Comparison of ENCODE assay signal across 7 cellular contexts in genomic region chr15:98873441-98874218, GRCh38.
DNase-seq lines count a peak whose midpoint lies in the region; ATAC-seq lines count a peak whose summit lies in the region.

No MANE protein-coding gene starts in this region.

- no peaks in the 10 kb centered on the region for H3K27me3 ChIP-seq in naive thymus-derived CD4-positive, alpha-beta T cell (ENCODE audit: control insufficient read depth in 2 of 2, insufficient read depth in 2 of 2, low read length in 2 of 2)

- peaks cover 0 to 4% (median 0%) of the 10 kb centered on the region in 11 donors for H3K9me3 Mint-ChIP-seq in naive thymus-derived CD4-positive, alpha-beta T cell

- H3K4me3 Mint-ChIP-seq in naive thymus-derived CD4-positive, alpha-beta T cell = peak overlapping the region in 8 of 10 donors; percentile 6 to 56 (median 36)

- no peaks in the 10 kb centered on the region for H3K36me3 ChIP-seq in KOPT-K1 (ENCODE audit: insufficient read depth, low read length)
- H3K36me3 ChIP-seq in naive thymus-derived CD4-positive, alpha-beta T cell (ENCODE audit: control insufficient read depth in 2 of 3, insufficient read depth in 3 of 3, low read length in 3 of 3) = no peaks in the 10 kb centered on the region

- no peaks in the 10 kb centered on the region for H3K9me3 ChIP-seq in KOPT-K1 (ENCODE audit: insufficient read depth, low read length, poor library complexity, severe bottlenecking)
- no peaks in the 10 kb centered on the region for H3K9me3 ChIP-seq in naive thymus-derived CD4-positive, alpha-beta T cell (ENCODE audit: control insufficient read depth in 2 of 3, low read length in 3 of 3)

- no peak overlapping the region for H3K4me3 ChIP-seq in naive thymus-derived CD4-positive, alpha-beta T cell (ENCODE audit: low read length)

- peaks cover 14 to 78% (median 69%) of the 10 kb centered on the region in 7 donors for H3K4me1 Mint-ChIP-seq in naive thymus-derived CD4-positive, alpha-beta T cell

- DNase-seq in astrocyte of the hippocampus (ENCODE audit: low read depth, low spot score) = peak; percentile 87
- no peak for DNase-seq in naive thymus-derived CD4-positive, alpha-beta T cell
- no peak for DNase-seq in NCI-H1105 treated with DMSO at 0.1 percent for 48 hours (lab: John Stamatoyannopoulos, UW)
- DNase-seq in OCI-M2 (lab: John Stamatoyannopoulos, UW; ENCODE audit: unreplicated experiment) = no peak

- no peaks in the 10 kb centered on the region for H3K27me3 Mint-ChIP-seq in naive thymus-derived CD4-positive, alpha-beta T cell

- intact Hi-C loops in naive thymus-derived CD4-positive, alpha-beta T cell (cut with micrococcal nuclease) = no loop called here

- ATAC-seq in GM18907 (IDR thresholded peaks at IDR 0.05; ENCODE audit: unreplicated experiment) (peak; percentile 45), HG03025 (IDR thresholded peaks at IDR 0.05; ENCODE audit: low FRiP score, unreplicated experiment) (no peak)
- ATAC-seq in naive thymus-derived CD4-positive, alpha-beta T cell = peak; percentile 76

- peak overlapping the region; percentile 35 for H3K27ac ChIP-seq in KOPT-K1 (ENCODE audit: low read depth, low read length, poor library complexity, severe bottlenecking)
- no peak overlapping the region for H3K27ac ChIP-seq in naive thymus-derived CD4-positive, alpha-beta T cell (ENCODE audit: low read depth, low read length)

- CTCF ChIA-PET in naive thymus-derived CD4-positive, alpha-beta T cell (lab: Charles Lee) = interaction anchor here (1.8 kb wide), 1 partner anchor 95 kb away, joined by 4 read pairs; no protein-coding TSS in a partner anchor

- peak overlapping the region in 4 of 9 donors; percentile 19 to 74 (median 50) for H3K27ac Mint-ChIP-seq in naive thymus-derived CD4-positive, alpha-beta T cell

- peaks cover 0 to 3% of the 10 kb centered on the region in 2 donors for H3K4me1 ChIP-seq in naive thymus-derived CD4-positive, alpha-beta T cell (ENCODE audit: control insufficient read depth in 2 of 2, insufficient read depth in 2 of 2, low read length in 2 of 2)

- H3K36me3 Mint-ChIP-seq in naive thymus-derived CD4-positive, alpha-beta T cell = peaks cover 0 to 20% (median 9%) of the 10 kb centered on the region in 5 donors

- POLR2A ChIA-PET in naive thymus-derived CD4-positive, alpha-beta T cell (lab: Charles Lee) = no interaction called here
